1 cellular context compared by ENCODE assay signal in genomic region chr20:3510110-3510509, GRCh38.
TF ChIP-seq lines count a peak whose summit lies in the region.

No MANE protein-coding gene starts in this region.

TF ChIP-seq in HepG2, 621 proteins besides CTCF, POLR2A, EP300 and RAD21 (continued from another document and continues in another):
- TF ChIP-seq SSRP1 (CRISPR knock-in tag; IDR thresholded peaks at IDR 0.05) (0 out of 2 replicates have a peak, but pooled peaks have one; percentile 80), HHEX (CRISPR knock-in tag; IDR thresholded peaks at IDR 0.05) (peak; percentile 66; the same call in 1 of the 2 replicates), PHF5A (CRISPR knock-in tag; IDR thresholded peaks at IDR 0.05; ENCODE audit: low read depth, unreplicated experiment) (no peak), ATF6 (CRISPR knock-in tag; conservative IDR thresholded peaks at IDR 0.05) (no peak), SOX6 (IDR thresholded peaks at IDR 0.05) (no peak), SOX6 (CRISPR knock-in tag; IDR thresholded peaks at IDR 0.05) (peak; percentile 96), MAZ (IDR thresholded peaks at IDR 0.05; ENCODE audit: borderline replicate concordance, low read depth, low read length) (no peak), MAZ (CRISPR knock-in tag; IDR thresholded peaks at IDR 0.05; ENCODE audit: low read depth) (peak; percentile 40; the same call in 1 of the 2 replicates), AHDC1 (CRISPR knock-in tag; IDR thresholded peaks at IDR 0.05; ENCODE audit: borderline replicate concordance) (peak; percentile 94), TBL1XR1 (IDR thresholded peaks at IDR 0.05; ENCODE audit: borderline replicate concordance, low read length, partially characterized antibody) (peak; percentile 83), ISL2 (CRISPR knock-in tag; IDR thresholded peaks at IDR 0.05) (peak; percentile 38; the same call in 1 of the 2 replicates), IKZF1 (IDR thresholded peaks at IDR 0.05) (no peak), ZNF550 (CRISPR knock-in tag; IDR thresholded peaks at IDR 0.05; ENCODE audit: borderline replicate concordance) (no peak), ZNF263 (CRISPR knock-in tag; IDR thresholded peaks at IDR 0.05) (no peak), THRA (CRISPR knock-in tag; IDR thresholded peaks at IDR 0.05; ENCODE audit: borderline replicate concordance) (peak; percentile 64; the same call in 1 of the 2 replicates), ZNF646 (CRISPR knock-in tag; IDR thresholded peaks at IDR 0.05) (peak; percentile 81; the same call in 1 of the 2 replicates), REST (IDR thresholded peaks at IDR 0.05; ENCODE audit: borderline replicate concordance in 1 of 2, low read depth in 1 of 2, low read length in 2 of 2) (no peak), EED (CRISPR knock-in tag; IDR thresholded peaks at IDR 0.05) (no peak), ZBTB43 (CRISPR knock-in tag; conservative IDR thresholded peaks at IDR 0.05) (no peak; the same call in 1 of the 2 replicates), ZNF772 (CRISPR knock-in tag; IDR thresholded peaks at IDR 0.05) (peak; percentile 40; the same call in 1 of the 2 replicates), ZNF878 (CRISPR knock-in tag; IDR thresholded peaks at IDR 0.05) (0 out of 2 replicates have a peak, but pooled peaks have one; percentile 71), CREB1 (IDR thresholded peaks at IDR 0.05) (peak; percentile 60; the same call in 1 of the 2 replicates), CREB1 (CRISPR knock-in tag; IDR thresholded peaks at IDR 0.05) (no peak), HNRNPH1 (optimal IDR thresholded peaks at IDR 0.05; ENCODE audit: low read depth, low read length) (no peak), ZNF746 (CRISPR knock-in tag; IDR thresholded peaks at IDR 0.05) (no peak), NCOR1 (IDR thresholded peaks at IDR 0.05; ENCODE audit: borderline replicate concordance, low read length) (peak; percentile 88; the same call in 1 of the 2 replicates), YY1 (IDR thresholded peaks at IDR 0.05; ENCODE audit: insufficient read depth, insufficient replicate concordance, low read depth, low read length) (no peak), ZNF740 (CRISPR knock-in tag; IDR thresholded peaks at IDR 0.05) (no peak), MEF2D (CRISPR knock-in tag; IDR thresholded peaks at IDR 0.05) (no peak), ZFP82 (CRISPR knock-in tag; IDR thresholded peaks at IDR 0.05; ENCODE audit: borderline replicate concordance) (peak; percentile 85; the same call in 1 of the 2 replicates), HBP1 (CRISPR knock-in tag; IDR thresholded peaks at IDR 0.05; ENCODE audit: low read depth) (0 out of 2 replicates have a peak, but pooled peaks have one; percentile 36), GATA4 (IDR thresholded peaks at IDR 0.05; ENCODE audit: borderline replicate concordance, low read depth) (no peak), HDAC2 (CRISPR knock-in tag; IDR thresholded peaks at IDR 0.05) (peak; percentile 52), SOX5 (CRISPR knock-in tag; IDR thresholded peaks at IDR 0.05; ENCODE audit: borderline replicate concordance) (peak; percentile 91; the same call in 1 of the 2 replicates), TCF7 (IDR thresholded peaks at IDR 0.05; ENCODE audit: low read depth) (peak; percentile 60), KMT2B (CRISPR knock-in tag; IDR thresholded peaks at IDR 0.05) (no peak), REPIN1 (CRISPR knock-in tag; IDR thresholded peaks at IDR 0.05; ENCODE audit: borderline replicate concordance, low read depth) (0 out of 2 replicates have a peak, but pooled peaks have one; percentile 66)
